Comparison of ENCODE assay signal across 17 cellular contexts in genomic region chr18:31199190-31199769, GRCh38. TPM values are rescaled to one million over a fixed set of nuclear protein-coding genes. Genes with fewer than 3 reads are reported as not detected.
DNase-seq lines count a peak whose midpoint lies in the region; ATAC-seq, FAIRE-seq and TF ChIP-seq lines count a peak whose summit lies in the region.
"Had no signal": no experiment of that assay in that cellular context is flagged by ENCODE, and none has a peak within 500 bp of the region (broad histone marks: within the 10 kb centered on the region; RNA-seq: fewer than 3 reads in every experiment).

No MANE protein-coding gene starts in this region.

- no peak overlapping the region for H2BK5ac ChIP-seq in H1 (ENCODE audit: low read depth, low read length)

- H3K4me2 ChIP-seq in H1 (ENCODE audit: insufficient read depth in 1 of 2, low read depth in 2 of 2, low read length in 2 of 2), result no peak overlapping the region

- FAIRE-seq in H1 (lab: Jason Lieb, UNC), result no peak

- H4K91ac ChIP-seq in H1 (replicated peaks; ENCODE audit: insufficient read length, low read length), result no peak overlapping the region

- H3K23ac ChIP-seq in H1 (ENCODE audit: insufficient read length), result no peak overlapping the region

- H3K4ac ChIP-seq in H1 (replicated peaks; ENCODE audit: insufficient read length, low read depth, low read length), result no peak overlapping the region

- CTCF ChIA-PET in Calu3 (lab: Charles Lee) (interaction anchor here (0.7 to 1.1 kb wide), 3 partner anchors 8 to 45 kb away, joined by 3 to 4 read pairs (median 3); no protein-coding TSS in a partner anchor), H1 (lab: Charles Lee; ENCODE audit: partially characterized antibody) (interaction anchor here (0.8 to 1.9 kb wide), 4 partner anchors 8 to 79 kb away, joined by 3 to 4 read pairs (median 3); no protein-coding TSS in a partner anchor)

- H4K20me1 ChIP-seq in H1 (replicated peaks in 1 of 2; ENCODE audit: control insufficient read depth in 1 of 2, insufficient read depth in 2 of 2, low read length in 2 of 2), result no peaks in the 10 kb centered on the region

- no peak overlapping the region for H2BK15ac ChIP-seq in H1 (ENCODE audit: low read length)

- peaks cover 2% of the 10 kb centered on the region for H3K9me3 Mint-ChIP-seq in Calu3 (ENCODE audit: low read depth, unreplicated experiment)

- no peak for TF ChIP-seq EP300 in H1 (IDR thresholded peaks at IDR 0.05; ENCODE audit: borderline replicate concordance in 1 of 2, low read depth in 2 of 2, low read length in 2 of 2)

- H2BK20ac ChIP-seq in H1 (ENCODE audit: low read length), result no peak overlapping the region

- H3K79me2 ChIP-seq in H1 (ENCODE audit: control insufficient read depth in 1 of 2, insufficient read depth in 2 of 2, low read length in 2 of 2), result no peaks in the 10 kb centered on the region

- no peak overlapping the region for H3K9ac ChIP-seq in H1 (replicated peaks in 1 of 4; ENCODE audit: extremely low read depth in 1 of 4, low read depth in 3 of 4, low read length in 3 of 4)

- no peak overlapping the region for H2AK5ac ChIP-seq in H1 (ENCODE audit: low read depth, low read length)

- intact Hi-C loops in Calu3 (cut with micrococcal nuclease; ENCODE audit: unreplicated experiment), result loop anchor here (5.0 kb wide), 1 partner anchor 33 kb away; no protein-coding TSS in a partner anchor

- no TSS peak for BruUV-seq in Calu3 (replicated peaks; lab: Mats Ljungman, UMichigan)

- H3K79me1 ChIP-seq in H1 (ENCODE audit: low read depth, low read length), result no peaks in the 10 kb centered on the region

- no peaks in the 10 kb centered on the region for H3K27me3 Mint-ChIP-seq in Calu3 (ENCODE audit: unreplicated experiment)
- H3K27me3 Mint-ChIP-seq: activated CD4-positive, alpha-beta memory T cell treated with anti-CD3 and anti-CD28 coated beads, Interleukin-2, amount 10 ng/mL, durations not matched to agents 7 days and 5 days; natural killer cell treated with Interleukin-12 subunit alpha and Interleukin-12 subunit beta and Interleukin-15 and Interleukin-18, amount 100 ng/mL, for 72 hours had no signal

- no peak overlapping the region for H3K56ac ChIP-seq in H1 (replicated peaks; ENCODE audit: insufficient read length, low read depth, low read length)

- H3K36me3 Mint-ChIP-seq in Calu3 (ENCODE audit: insufficient read depth, unreplicated experiment), result no peaks in the 10 kb centered on the region
- H3K36me3 Mint-ChIP-seq: natural killer cell treated with Interleukin-12 subunit alpha and Interleukin-12 subunit beta and Interleukin-15 and Interleukin-18, amount 100 ng/mL, for 72 hours had no signal

- H3K4me3 ChIP-seq in H1 (ENCODE audit: extremely low read depth in 1 of 4, insufficient read depth in 2 of 4, low read depth in 3 of 4, low read length in 4 of 4) (no peak overlapping the region), neuron (ENCODE audit: low read length) (no peak overlapping the region)
- H3K4me3 ChIP-seq: left ventricle myocardium inferior, right lobe of liver, transverse colon had no signal

- H3K18ac ChIP-seq in H1 (ENCODE audit: extremely low read depth, low read length), result no peak overlapping the region

- H3K4me3 Mint-ChIP-seq in Calu3 (ENCODE audit: low read depth, unreplicated experiment), result no peak overlapping the region
- H3K4me3 Mint-ChIP-seq: activated CD4-positive, alpha-beta memory T cell treated with anti-CD3 and anti-CD28 coated beads, Interleukin-2, amount 10 ng/mL, durations not matched to agents 7 days and 5 days; natural killer cell treated with Interleukin-12 subunit alpha and Interleukin-12 subunit beta and Interleukin-15 and Interleukin-18, amount 100 ng/mL, for 72 hours had no signal

- H3K14ac ChIP-seq in H1 (ENCODE audit: insufficient read length), result no peak overlapping the region

- H3K36me3 ChIP-seq in H1 (ENCODE audit: control insufficient read depth in 2 of 4, insufficient read depth in 4 of 4, low read length in 3 of 4) (no peaks in the 10 kb centered on the region), neuron (ENCODE audit: insufficient read depth, low read length) (no peaks in the 10 kb centered on the region)
- H3K36me3 ChIP-seq: left ventricle myocardium inferior, right lobe of liver, transverse colon had no signal

- DNase-seq in Calu3, result no peak
- peak; percentile 29 for DNase-seq in NCI-H226
- no peak for DNase-seq in H1 (ENCODE audit: low read depth in 1 of 2, low spot score in 2 of 2)
- DNase-seq in NCI-H146 treated with DMSO at 0.1 percent for 48 hours (lab: John Stamatoyannopoulos, UW; ENCODE audit: unreplicated experiment), result no peak
- no peak for DNase-seq in stimulated activated CD4-positive, alpha-beta T cell treated with anti-CD3 and anti-CD28 coated beads, Interleukin-4, amount 100 ng/mL, for 24 hours
- no peak for DNase-seq in NCI-H2196 treated with DMSO at 0.1 percent for 48 hours (lab: John Stamatoyannopoulos, UW; ENCODE audit: unreplicated experiment)
- DNase-seq: activated CD4-positive, alpha-beta memory T cell treated with anti-CD3 and anti-CD28 coated beads, Interleukin-2, amount 10 ng/mL, durations not matched to agents 7 days and 5 days; amygdala; dermis blood vessel endothelial cell; DMS153; left ventricle myocardium inferior; NCI-H1092 treated with DMSO at 0.1 percent for 48 hours; right lobe of liver; transverse colon had no signal

- WGBS in H1 (ENCODE audit: extremely low coverage in 1 of 2, insufficient coverage in 1 of 2, insufficient read length in 1 of 2, insufficient replicate concordance in 2 of 2, low coverage in 1 of 2, low lambda C conversion rate in 2 of 2, missing lambda C conversion rate in 1 of 2), 2 experiments, result 90% methylated on average over 5 of the region's 5 CpGs; no CpG with 5 or more reads in 1 of the 2 experiments

- H3K4me1 ChIP-seq in H1 (replicated peaks in 1 of 4; ENCODE audit: control insufficient read depth in 3 of 4, insufficient read depth in 4 of 4, low read length in 3 of 4), result peaks cover 0 to 3% (median 0%) of the 10 kb centered on the region in 4 experiments; a peak in 2 of 7 replicates
- H3K4me1 ChIP-seq in neuron (ENCODE audit: insufficient read depth, low read length), result peaks cover 27% of the 10 kb centered on the region

- no peak overlapping the region for H2BK120ac ChIP-seq in H1 (replicated peaks; ENCODE audit: low read depth, low read length)

- no peaks in the 10 kb centered on the region for H3K9me3 ChIP-seq in H1 (ENCODE audit: insufficient read depth in 2 of 2, low read depth in 1 of 2, low read length in 1 of 2)
- H3K9me3 ChIP-seq in neuron (ENCODE audit: low read length), result no peaks in the 10 kb centered on the region
- H3K9me3 ChIP-seq: left ventricle myocardium inferior, right lobe of liver, transverse colon had no signal

- TF ChIP-seq CTCF in Calu3 (IDR thresholded peaks at IDR 0.05; ENCODE audit: unreplicated experiment) (no peak), H1 (IDR thresholded peaks at IDR 0.05; ENCODE audit: control extremely low read depth in 1 of 3, insufficient read depth in 1 of 3, low read depth in 1 of 3, low read length in 3 of 3) (no peak)

- TF ChIP-seq POLR2A in H1 (IDR thresholded peaks at IDR 0.05; ENCODE audit: control extremely low read depth in 1 of 2, low read depth in 2 of 2, low read length in 2 of 2), result no peak

- POLR2A ChIA-PET in H1 (lab: Charles Lee; ENCODE audit: partially characterized antibody), result no interaction called here

- peaks cover 31% of the 10 kb centered on the region for H3K4me1 Mint-ChIP-seq in Calu3 (ENCODE audit: low read depth, unreplicated experiment)
- H3K4me1 Mint-ChIP-seq: activated CD4-positive, alpha-beta memory T cell treated with anti-CD3 and anti-CD28 coated beads, Interleukin-2, amount 10 ng/mL, durations not matched to agents 7 days and 5 days had no signal

- H3K27ac Mint-ChIP-seq in Calu3 (ENCODE audit: unreplicated experiment), result peak overlapping the region; percentile 30
- H3K27ac Mint-ChIP-seq: activated CD4-positive, alpha-beta memory T cell treated with anti-CD3 and anti-CD28 coated beads, Interleukin-2, amount 10 ng/mL, durations not matched to agents 7 days and 5 days; natural killer cell treated with Interleukin-12 subunit alpha and Interleukin-12 subunit beta and Interleukin-15 and Interleukin-18, amount 100 ng/mL, for 72 hours had no signal

- H2AFZ ChIP-seq in H1 (ENCODE audit: low read length) (0 out of 2 replicates have a peak overlapping the region, but pooled peaks have one; percentile 3), neuron (ENCODE audit: low read depth, low read length) (peak overlapping the region; percentile 41)

- H3K23me2 ChIP-seq in H1 (ENCODE audit: low read depth, low read length), result no peaks in the 10 kb centered on the region

- no peak overlapping the region for H4K5ac ChIP-seq in H1 (ENCODE audit: insufficient read length, low read depth, low read length)

- TF ChIP-seq RAD21 in H1 (IDR thresholded peaks at IDR 0.05 in 1 of 2, conservative IDR thresholded peaks at IDR 0.05 in 1 of 2; ENCODE audit: low read depth in 2 of 2, low read length in 2 of 2), result no peak

- H3K27me3 ChIP-seq in H1 (replicated peaks in 1 of 4; ENCODE audit: control insufficient read depth in 3 of 4, extremely low read depth in 1 of 4, insufficient read depth in 3 of 4, low read length in 3 of 4) (no peaks in the 10 kb centered on the region), neuron (ENCODE audit: insufficient read depth, low read length) (no peaks in the 10 kb centered on the region)
- H3K27me3 ChIP-seq: right lobe of liver, transverse colon had no signal

- H4K8ac ChIP-seq in H1 (ENCODE audit: extremely low read depth, insufficient read depth, low read length), result no peak overlapping the region

- no peak overlapping the region for H3K27ac ChIP-seq in H1 (ENCODE audit: low read depth, low read length)
- H3K27ac ChIP-seq: left ventricle myocardium inferior, right lobe of liver had no signal

- H2BK12ac ChIP-seq in H1 (ENCODE audit: low read depth, low read length), result no peak overlapping the region

- no peak for ATAC-seq in HG03108 (IDR thresholded peaks at IDR 0.05; ENCODE audit: unreplicated experiment)
- ATAC-seq: natural killer cell treated with Interleukin-12 subunit alpha and Interleukin-12 subunit beta and Interleukin-15 and Interleukin-18, amount 100 ng/mL, for 72 hours; right lobe of liver had no signal

TF ChIP-seq in H1, 55 proteins besides CTCF, POLR2A, EP300 and RAD21 (continues in another document):
- TF ChIP-seq TCF12 (IDR thresholded peaks at IDR 0.05; ENCODE audit: low read depth, low read length) (no peak), TBP (IDR thresholded peaks at IDR 0.05; ENCODE audit: low read depth, low read length) (no peak), SIN3A (conservative IDR thresholded peaks at IDR 0.05 in 1 of 2, IDR thresholded peaks at IDR 0.05 in 1 of 2; ENCODE audit: low read depth in 1 of 2, low read length in 2 of 2) (no peak)

RNA-seq across cellular contexts. Expression of gene DSC1, which starts 36.6 kb away (rescaled TPM):
- not detected in 2 replicates for total RNA-seq in Calu3 (2022)
- total RNA-seq in H1 (2021; fragmentation: NEBNext Ultra II Directional; extraction: Animal tissue kit (Norgen Biotek cat#: 25700)), result not detected in 2 replicates
- polyA plus RNA-seq in H1 (2011; rRNA removed), result 0.02 TPM in 1 of 2 replicates, not detected in the other
- not detected for polyA plus RNA-seq in H1 (2011; cell fraction: cytosol; rRNA removed)
- polyA plus RNA-seq in H1 (2011; cell fraction: nucleus; rRNA removed), result not detected
- not detected in 4 replicates for polyA plus RNA-seq in H1 (2012, experiment 1 of 2)
- not detected for polyA plus RNA-seq in H1 (2012, experiment 2 of 2)
- polyA plus RNA-seq in H1 (2013, experiment 1 of 2), result 0.02 TPM
- 0.02 TPM for polyA plus RNA-seq in H1 (2013, experiment 2 of 2)
- 0.02 TPM in 1 of 2 replicates, not detected in the other for polyA minus RNA-seq in H1 (2011; rRNA and poly(A)+ RNA removed)
- not detected for polyA minus RNA-seq in H1 (2011; cell fraction: cytosol; rRNA and poly(A)+ RNA removed)
- polyA minus RNA-seq in H1 (2011; cell fraction: nucleus; rRNA and poly(A)+ RNA removed), result not detected
- total RNA-seq: activated CD4-positive, alpha-beta memory T cell treated with anti-CD3 and anti-CD28 coated beads, Interleukin-2, amount 10 ng/mL, durations not matched to agents 7 days and 5 days; dermis blood vessel endothelial cell; natural killer cell treated with Interleukin-12 subunit alpha and Interleukin-12 subunit beta and Interleukin-15 and Interleukin-18, amount 100 ng/mL, for 72 hours; right lobe of liver; transverse colon had no signal
